1 cellular context compared by ENCODE assay signal in the genomic region with DNA sequence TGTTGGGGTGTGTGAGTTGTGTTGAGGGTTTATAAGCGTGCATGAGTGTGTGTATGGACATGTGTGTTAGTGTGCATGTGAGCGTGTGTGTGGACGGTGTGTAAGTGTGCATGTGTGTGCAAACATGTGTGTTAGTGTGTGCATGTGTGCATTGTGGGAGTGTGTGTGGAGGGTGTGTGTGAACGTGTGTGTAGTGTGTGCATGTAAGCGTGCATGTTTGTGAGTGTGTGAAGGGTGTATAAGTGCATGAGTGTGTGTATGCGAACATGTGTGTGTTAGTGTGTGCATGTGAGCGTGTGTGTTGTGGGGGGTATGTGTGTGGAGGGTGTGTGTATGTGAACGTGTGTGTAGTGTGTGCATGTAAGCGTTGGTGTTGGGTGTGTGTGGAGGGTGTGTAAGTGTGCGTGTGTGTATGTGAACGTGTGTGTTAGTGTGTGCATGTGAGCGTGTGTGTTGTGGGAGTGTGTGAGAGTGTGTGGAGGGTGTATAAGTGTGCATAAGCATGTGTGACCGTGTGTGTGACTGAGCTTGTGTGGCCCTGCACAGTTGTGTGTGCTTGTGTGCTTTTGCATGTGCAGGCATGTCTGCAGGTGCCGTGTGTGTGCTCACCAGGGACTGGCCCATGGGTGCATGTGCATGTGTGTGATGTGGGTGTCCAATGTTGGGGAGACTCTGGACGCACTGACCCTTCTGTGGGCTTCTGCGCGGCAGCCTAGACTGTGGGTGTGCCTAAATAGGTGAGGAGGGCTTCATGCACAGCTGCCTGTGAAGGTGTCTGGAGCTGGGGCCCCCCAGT.
TF ChIP-seq lines count a peak whose summit lies in the region.

No MANE protein-coding gene starts in this region.

TF ChIP-seq in H1, 55 proteins besides CTCF, POLR2A, EP300 and RAD21:
- TF ChIP-seq YY1 (IDR thresholded peaks at IDR 0.05; ENCODE audit: low read depth, low read length) (no peak), KDM5A (IDR thresholded peaks at IDR 0.05; ENCODE audit: low read length) (no peak), CREB1 (IDR thresholded peaks at IDR 0.05) (no peak), NRF1 (IDR thresholded peaks at IDR 0.05; ENCODE audit: low read depth, low read length) (no peak), TEAD4 (IDR thresholded peaks at IDR 0.05; ENCODE audit: low read depth, low read length) (no peak), SIN3A (conservative IDR thresholded peaks at IDR 0.05 in 1 of 2, IDR thresholded peaks at IDR 0.05 in 1 of 2; ENCODE audit: low read depth in 1 of 2, low read length in 2 of 2) (no peak), SP2 (IDR thresholded peaks at IDR 0.05; ENCODE audit: low read length) (no peak)
